In genomic region chr11:119316017-119316728, GRCh38 we compare ENCODE assay signal across 8 cellular contexts. TPM values are rescaled to one million over a fixed set of nuclear protein-coding genes. Genes with fewer than 3 reads are reported as not detected.
A peak's percentile ranks its signal among the peaks of the same experiment; 100 is the strongest.
DNase-seq lines count a peak whose midpoint lies in the region; ATAC-seq and TF ChIP-seq lines count a peak whose summit lies in the region.

No MANE protein-coding gene starts in this region.

- peaks cover 15% of the 10 kb centered on the region for H3K27me3 Mint-ChIP-seq in activated CD4-positive, alpha-beta memory T cell treated with anti-CD3 and anti-CD28 coated beads for 36 hours

- peak overlapping the region; percentile 39 for H4K8ac ChIP-seq in trophoblast cell (ENCODE audit: low read depth, low read length)

- WGBS in trophoblast cell (ENCODE audit: extremely low coverage, insufficient coverage, insufficient read length) = no CpG with 5 or more reads among the region's 46 CpGs

- no peak overlapping the region for H2BK5ac ChIP-seq in trophoblast cell (ENCODE audit: low read depth, low read length, poor library complexity)

- H3K4me2 ChIP-seq in trophoblast cell (ENCODE audit: low read length) = peak overlapping the region; percentile 97

- H3K9me3 Mint-ChIP-seq in activated CD4-positive, alpha-beta memory T cell treated with anti-CD3 and anti-CD28 coated beads for 36 hours = no peaks in the 10 kb centered on the region

- H4K91ac ChIP-seq in trophoblast cell (ENCODE audit: low read depth, low read length) = peak overlapping the region; percentile 41

- peaks cover 20% of the 10 kb centered on the region for H3K4me1 Mint-ChIP-seq in activated CD4-positive, alpha-beta memory T cell treated with anti-CD3 and anti-CD28 coated beads for 36 hours (ENCODE audit: low read depth)

- H3K4me1 ChIP-seq in trophoblast cell (ENCODE audit: control insufficient read depth in 1 of 2, insufficient read depth in 2 of 2, low read length in 2 of 2) = peaks cover 55 to 57% of the 10 kb centered on the region in 2 experiments

- peaks cover 26 to 28% of the 10 kb centered on the region in 2 experiments for H3K36me3 ChIP-seq in trophoblast cell (ENCODE audit: control insufficient read depth in 1 of 2, insufficient read depth in 2 of 2, low read length in 2 of 2)

- no peak for TF ChIP-seq CTCF in HL-60 (IDR thresholded peaks at IDR 0.05; ENCODE audit: insufficient read depth, low read length)
- TF ChIP-seq CTCF in GM10248 (IDR thresholded peaks at IDR 0.05; ENCODE audit: control extremely low read depth, extremely low read depth, low read depth, missing control alignments) = no peak

- no peak overlapping the region for H3K27ac Mint-ChIP-seq in activated CD4-positive, alpha-beta memory T cell treated with anti-CD3 and anti-CD28 coated beads for 36 hours

- H3K79me1 ChIP-seq in trophoblast cell (ENCODE audit: low read length) = peaks cover 43% of the 10 kb centered on the region

- CTCF ChIA-PET in activated CD4-positive, alpha-beta memory T cell treated with anti-CD3 and anti-CD28 coated beads for 36 hours (lab: Charles Lee) = interaction anchor here (1.0 to 4.8 kb wide), 9 partner anchors 7 to 110 kb away, joined by 3 to 19 read pairs (median 5); partner anchors contain the start of gene CBL
- CTCF ChIA-PET in GM10248 (lab: Yijun Ruan, JAX) = interaction anchor here (0.9 to 3.9 kb wide), 7 partner anchors 6 to 170 kb away, joined by 3 to 41 read pairs (median 6); no protein-coding TSS in a partner anchor

- peak overlapping the region; percentile 43 for H2BK120ac ChIP-seq in trophoblast cell (ENCODE audit: insufficient read depth, low read length, poor library complexity)

- H2AK5ac ChIP-seq in trophoblast cell (ENCODE audit: low read length) = peak overlapping the region; percentile 60

- H3K14ac ChIP-seq in trophoblast cell (ENCODE audit: low read length) = peak overlapping the region; percentile 41

- peak overlapping the region; percentile 39 for H2AFZ ChIP-seq in trophoblast cell (ENCODE audit: insufficient read depth, low read length, poor library complexity)

- H3K79me2 ChIP-seq in trophoblast cell (ENCODE audit: control insufficient read depth, insufficient read depth, low read length, poor library complexity) = peaks cover 4% of the 10 kb centered on the region

- peak overlapping the region; percentile 21 for H3K4ac ChIP-seq in trophoblast cell (ENCODE audit: low read depth, low read length)

- peak overlapping the region; percentile 72 for H3K4me3 Mint-ChIP-seq in activated CD4-positive, alpha-beta memory T cell treated with anti-CD3 and anti-CD28 coated beads for 36 hours

- H2BK12ac ChIP-seq in trophoblast cell (ENCODE audit: low read length) = peak overlapping the region; percentile 31

- H3K18ac ChIP-seq in trophoblast cell (ENCODE audit: low read length) = peak overlapping the region; percentile 42

- POLR2A ChIA-PET in activated CD4-positive, alpha-beta memory T cell treated with anti-CD3 and anti-CD28 coated beads for 36 hours (lab: Charles Lee) = interaction anchor here (1.6 kb wide), 1 partner anchor 10 kb away, joined by 5 read pairs; no protein-coding TSS in a partner anchor
- POLR2A ChIA-PET in GM10248 (lab: Yijun Ruan, JAX) = no interaction called here

- intact Hi-C loops in activated CD4-positive, alpha-beta memory T cell treated with anti-CD3 and anti-CD28 coated beads for 36 hours (cut with micrococcal nuclease) = loop anchor here (5.0 kb wide), 1 partner anchor 34 kb away; no protein-coding TSS in a partner anchor
- intact Hi-C loops in head of caudate nucleus (cut with DNase I) = loop anchor here (5.0 kb wide), 1 partner anchor 109 kb away; the partner anchor contains the start of gene CBL

- ATAC-seq in HG03196 (IDR thresholded peaks at IDR 0.05; ENCODE audit: unreplicated experiment) (no peak), GM19395 (IDR thresholded peaks at IDR 0.05; ENCODE audit: unreplicated experiment) (no peak)

- DNase-seq in Ammon's horn (ENCODE audit: low spot score) = peak; percentile 90
- DNase-seq in HL-60 (ENCODE audit: low read depth in 1 of 2, low spot score in 1 of 2) = no peak
- DNase-seq in activated CD4-positive, alpha-beta memory T cell treated with anti-CD3 and anti-CD28 coated beads for 36 hours = peak; percentile 15
- peak; percentile 72 to 96 (median 88) for DNase-seq in head of caudate nucleus
- peak in 1 of 2 donors; percentile 43 for DNase-seq in trophoblast cell
- DNase-seq in GM10248 (ENCODE audit: extremely low spot score) = no peak

- H3K27me3 ChIP-seq in HL-60 (ENCODE audit: insufficient read depth, poor library complexity, severe bottlenecking) (peaks cover 38% of the 10 kb centered on the region), trophoblast cell (ENCODE audit: insufficient read depth, low read length) (peaks cover 6% of the 10 kb centered on the region)

- no peaks in the 10 kb centered on the region for H3K9me3 ChIP-seq in trophoblast cell (ENCODE audit: insufficient read depth, low read depth, low read length)

- no peak overlapping the region for H3K27ac ChIP-seq in HL-60 (replicated peaks)
- H3K27ac ChIP-seq in trophoblast cell (ENCODE audit: low read depth, low read length) = no peak overlapping the region

- H3K9ac ChIP-seq in trophoblast cell (ENCODE audit: low read length) = peak overlapping the region; percentile 24

- peak overlapping the region; percentile 13 for H4K12ac ChIP-seq in trophoblast cell (ENCODE audit: low read depth, low read length)

- H3K23ac ChIP-seq in trophoblast cell (ENCODE audit: low read length) = no peak overlapping the region

- peak overlapping the region; percentile 26 for H3K4me3 ChIP-seq in HL-60 (replicated peaks; ENCODE audit: insufficient read depth, low read length)
- peak overlapping the region; percentile 87 for H3K4me3 ChIP-seq in trophoblast cell (ENCODE audit: low read depth, low read length)

- no peaks in the 10 kb centered on the region for H3K36me3 Mint-ChIP-seq in activated CD4-positive, alpha-beta memory T cell treated with anti-CD3 and anti-CD28 coated beads for 36 hours

RNA-seq across cellular contexts. Expression of gene MCAM, which starts 0.8 kb away (rescaled TPM):
- 1 to 10 TPM; 6.9 to 8.2 TPM for total RNA-seq in activated CD4-positive, alpha-beta memory T cell treated with anti-CD3 and anti-CD28 coated beads for 36 hours
- 42.9 and 51.1 TPM in 2 replicates for polyA plus RNA-seq in trophoblast cell (2013)

RNA-seq across cellular contexts. Expression of gene RNF26, which starts 18.2 kb away (rescaled TPM):
- total RNA-seq in activated CD4-positive, alpha-beta memory T cell treated with anti-CD3 and anti-CD28 coated beads for 36 hours = 10 to 100 TPM; 33.7 to 35.2 TPM
- polyA plus RNA-seq in trophoblast cell (2013) = 40.9 and 41.2 TPM in 2 replicates

RNA-seq across cellular contexts. Expression of gene C1QTNF5, which starts 24.5 kb away (rescaled TPM):
- not detected for total RNA-seq in activated CD4-positive, alpha-beta memory T cell treated with anti-CD3 and anti-CD28 coated beads for 36 hours
- polyA plus RNA-seq in trophoblast cell (2013) = 1.3 and 1.8 TPM in 2 replicates

RNA-seq across cellular contexts. Expression of gene MFRP, which starts 30.3 kb away (rescaled TPM):
- total RNA-seq in activated CD4-positive, alpha-beta memory T cell treated with anti-CD3 and anti-CD28 coated beads for 36 hours = not detected
- not detected in 2 replicates for polyA plus RNA-seq in trophoblast cell (2013)

Comparison
In these comparisons a context has a peak if more than half of its experiments do, and no peak if none do; other contexts are left out.
1. DNase-seq: peak in Ammon's horn (single experiment), activated CD4-positive, alpha-beta memory T cell treated with anti-CD3 and anti-CD28 coated beads for 36 hours (single experiment) and head of caudate nucleus (42 of 42); none in HL-60 (0 of 2) and GM10248 (single experiment).